Comparison of ENCODE assay signal across 25 cellular contexts in the genomic region with DNA sequence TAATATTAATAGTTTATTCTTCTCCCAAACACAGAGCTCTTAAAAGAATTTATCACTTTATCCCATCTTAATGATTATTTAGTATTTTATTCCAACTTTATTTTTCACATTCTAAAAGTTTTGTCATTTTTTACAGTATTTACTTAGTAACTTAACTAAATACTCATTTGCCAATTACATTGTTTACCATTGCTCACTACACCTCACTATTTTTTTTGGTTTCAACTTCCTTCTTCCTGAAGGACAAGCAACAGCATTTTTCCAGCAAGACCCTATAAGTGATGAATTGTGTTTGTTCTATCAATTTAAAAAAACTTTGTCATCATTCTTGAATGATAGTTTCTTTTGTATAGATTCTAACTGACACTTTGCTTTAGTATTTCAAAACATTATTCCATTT.
"Had no signal": no experiment of that assay in that cellular context is flagged by ENCODE, and none has a peak within 500 bp of the region (broad histone marks: within the 10 kb centered on the region; RNA-seq: fewer than 3 reads in every experiment).

No MANE protein-coding gene starts in this region.

- ATAC-seq: left cardiac atrium; naive thymus-derived CD4-positive, alpha-beta T cell; natural killer cell treated with Interleukin-12 subunit alpha and Interleukin-12 subunit beta and Interleukin-15 and Interleukin-18, amount 100 ng/mL, for 72 hours; right cardiac atrium; sciatic nerve; upper lobe of right lung had no signal

- H3K9me3 ChIP-seq: pancreas, prostate gland, suprapubic skin, thoracic aorta, upper lobe of right lung had no signal

- H2AFZ ChIP-seq: hepatocyte had no signal

- H3K27ac ChIP-seq: hepatocyte, left ventricle myocardium inferior, pancreas, prostate gland, skin epidermis, suprapubic skin, thoracic aorta, tibial artery, upper lobe of right lung had no signal

- H3K4me3 ChIP-seq: hepatocyte, left ventricle myocardium inferior, lung, pancreas, prostate gland, skin epidermis, suprapubic skin, thoracic aorta, tibial artery, upper lobe of right lung had no signal

- H3K79me2 ChIP-seq: hepatocyte had no signal

- H3K4me2 ChIP-seq: hepatocyte had no signal

- H3K27me3 ChIP-seq: hepatocyte, pancreas, suprapubic skin, tibial artery, upper lobe of right lung had no signal

- H3K4me1 ChIP-seq: left ventricle myocardium inferior, prostate gland, suprapubic skin, tibial artery had no signal

- H3K36me3 ChIP-seq: left ventricle myocardium inferior, pancreas, prostate gland, suprapubic skin, thoracic aorta, tibial artery, upper lobe of right lung had no signal

- DNase-seq: kidney glomerular epithelial cell; left cardiac atrium; left ventricle myocardium inferior; mesendoderm; naive thymus-derived CD4-positive, alpha-beta T cell; pancreas; posterior cingulate gyrus; retina; right cardiac atrium; stimulated activated CD4-positive, alpha-beta T cell treated with anti-CD3 and anti-CD28 coated beads, Interleukin-12 subunit alpha, Interleukin-12 subunit beta, amount 100 ng/mL, for 4 hours; stimulated activated CD4-positive, alpha-beta T cell treated with anti-CD3 and anti-CD28 coated beads, Interleukin-15, amount 100 ng/mL, for 24 hours; stimulated activated CD4-positive, alpha-beta T cell treated with anti-CD3 and anti-CD28 coated beads, Interleukin-2, amount 100 ng/mL, for 24 hours; stimulated activated CD4-positive, alpha-beta T cell treated with anti-CD3 and anti-CD28 coated beads, Interleukin-4, amount 100 ng/mL, for 1 hour; stimulated activated naive CD4-positive, alpha-beta T cell; tibial artery; trophoblast cell; upper lobe of right lung had no signal
